Comparison of ENCODE assay signal across 18 cellular contexts in the genomic region with DNA sequence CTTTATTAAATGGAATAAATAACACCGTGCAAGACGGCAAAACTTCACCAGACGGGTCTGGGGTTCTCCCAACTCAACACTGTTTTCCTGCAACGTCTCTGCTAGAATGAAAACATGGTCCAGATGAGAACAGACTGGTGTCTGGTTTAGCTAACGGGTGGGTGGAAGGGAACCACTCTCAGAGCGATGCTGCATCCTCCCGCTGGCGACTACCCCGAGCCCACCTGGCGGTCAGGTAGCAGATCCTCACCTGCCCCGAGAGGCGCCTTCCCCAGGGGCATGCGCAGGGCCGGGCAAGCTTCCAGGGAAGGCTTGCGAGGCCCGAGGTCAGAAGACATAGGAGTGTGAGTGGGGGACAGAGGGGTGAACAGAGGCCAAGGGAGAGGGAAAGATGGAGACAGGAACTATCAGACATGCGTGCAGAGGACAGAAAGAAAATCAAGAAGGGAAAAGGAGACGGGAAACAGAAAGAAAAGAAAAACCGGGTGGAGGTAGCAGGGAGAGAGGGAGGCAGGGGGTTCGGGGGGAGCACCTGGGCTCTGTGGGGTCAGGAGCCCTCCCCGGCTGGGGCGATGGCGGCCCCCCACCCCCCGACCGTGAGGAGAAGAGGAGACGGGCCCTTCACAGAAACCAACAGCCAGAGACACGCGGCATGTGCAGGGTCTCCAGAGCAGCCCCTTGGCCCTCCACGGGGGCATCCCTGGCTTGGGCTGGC.
DNase-seq lines count a peak whose midpoint lies in the region; ATAC-seq, FAIRE-seq and TF ChIP-seq lines count a peak whose summit lies in the region.
"Had no signal": no experiment of that assay in that cellular context is flagged by ENCODE, and none has a peak within 500 bp of the region (broad histone marks: within the 10 kb centered on the region; RNA-seq: fewer than 3 reads in every experiment).

No MANE protein-coding gene starts in this region.

- H2BK15ac ChIP-seq in H9 (ENCODE audit: low read depth, low read length), result no peak overlapping the region

- peak overlapping the region; percentile 30 to 57 (median 40); a peak in 4 of 7 replicates for H3K27ac Mint-ChIP-seq in H9
- H3K27ac Mint-ChIP-seq in nephron, result peak overlapping the region; percentile 53 to 87 (median 68)
- H3K27ac Mint-ChIP-seq: naive thymus-derived CD8-positive, alpha-beta T cell; stimulated activated naive CD8-positive, alpha-beta T cell treated with anti-CD3 and anti-CD28 coated beads, Interleukin-15, Interleukin-2, amounts not matched to agents 100 ng/mL and 50 ng/mL, for 24 hours had no signal

- H3K9me3 Mint-ChIP-seq in H9, result 0 out of 5 replicates have a peak, but pooled peaks cover 0 to 4% of the 10 kb centered on the region in 2 experiments
- H3K9me3 Mint-ChIP-seq in nephron, result no peaks in the 10 kb centered on the region
- H3K9me3 Mint-ChIP-seq: CD8-positive, alpha-beta memory T cell; naive thymus-derived CD8-positive, alpha-beta T cell; stimulated activated naive CD8-positive, alpha-beta T cell treated with anti-CD3 and anti-CD28 coated beads, Interleukin-15, Interleukin-2, amounts not matched to agents 100 ng/mL and 50 ng/mL, for 24 hours had no signal

- no peak overlapping the region for H2AK5ac ChIP-seq in H9 (ENCODE audit: insufficient read length, low read length)

- H3K36me3 ChIP-seq in BLaER1 treated with 17β-estradiol and CSF1 and Interleukin-3, amounts not matched to agents 10 nM and 100 nM, result peaks cover 0 to 42% (median 27%) of the 10 kb centered on the region in 11 experiments; a peak in 18 of 22 replicates
- H3K36me3 ChIP-seq in heart left ventricle, result peaks cover 0 to 7% (median 0%) of the 10 kb centered on the region in 9 donors

- H3K4ac ChIP-seq in H9 (ENCODE audit: low read depth, low read length), result no peak overlapping the region

- no peak for TF ChIP-seq CTCF in H9 (conservative IDR thresholded peaks at IDR 0.05)
- no peak for TF ChIP-seq CTCF in heart left ventricle (IDR thresholded peaks at IDR 0.05)
- TF ChIP-seq CTCF in nephron (IDR thresholded peaks at IDR 0.05; ENCODE audit: unreplicated experiment in 3 of 3), result no peak

- peak overlapping the region; percentile 60 to 93 (median 87); a peak in 21 of 22 replicates for H3K4me2 ChIP-seq in BLaER1 treated with 17β-estradiol and CSF1 and Interleukin-3, amounts not matched to agents 10 nM and 100 nM
- H3K4me2 ChIP-seq in H9 (ENCODE audit: insufficient read depth, insufficient read length, low read length), result no peak overlapping the region

- H3K27me3 Mint-ChIP-seq in H9 (ENCODE audit: low read depth), result no peaks in the 10 kb centered on the region; the same call in 1 of the 2 replicates
- peaks cover 5% of the 10 kb centered on the region for H3K27me3 Mint-ChIP-seq in nephron (ENCODE audit: low read depth)
- H3K27me3 Mint-ChIP-seq: CD8-positive, alpha-beta memory T cell; naive thymus-derived CD8-positive, alpha-beta T cell; stimulated activated naive CD8-positive, alpha-beta T cell treated with anti-CD3 and anti-CD28 coated beads, Interleukin-15, Interleukin-2, amounts not matched to agents 100 ng/mL and 50 ng/mL, for 24 hours had no signal

- H3K18ac ChIP-seq in H9 (ENCODE audit: insufficient read length, low read depth, low read length), result no peak overlapping the region

- intact Hi-C loops in heart left ventricle (cut with DNase I), result no loop called here

- H3K27me3 ChIP-seq in BLaER1 treated with 17β-estradiol and CSF1 and Interleukin-3, amounts not matched to agents 10 nM and 100 nM, result peaks cover 0 to 69% (median 20%) of the 10 kb centered on the region in 11 experiments; a peak in 21 of 22 replicates
- H3K27me3 ChIP-seq in H9 (ENCODE audit: insufficient read depth, low read length) (no peaks in the 10 kb centered on the region), heart left ventricle (no peaks in the 10 kb centered on the region)
- H3K27me3 ChIP-seq: tibial artery had no signal

- no peak overlapping the region for H3T11ph ChIP-seq in H9 (ENCODE audit: low read length)

- H2BK5ac ChIP-seq in H9 (ENCODE audit: insufficient read length, low read length), result no peak overlapping the region

- H3K79me1 ChIP-seq in H9 (ENCODE audit: insufficient read depth, low read depth, low read length, poor library complexity, severe bottlenecking), result no peaks in the 10 kb centered on the region

- ATAC-seq in heart left ventricle (no peak), GM21786 (IDR thresholded peaks at IDR 0.05; ENCODE audit: unreplicated experiment) (no peak)
- no peak for ATAC-seq in activated CD4-positive, CD25-positive, alpha-beta regulatory T cell treated with anti-CD3 and anti-CD28 coated beads, Interleukin-2, amount 50 U/mL, for 24 hours
- ATAC-seq: naive thymus-derived CD8-positive, alpha-beta T cell had no signal

- H3K4me1 ChIP-seq in BLaER1 treated with 17β-estradiol and CSF1 and Interleukin-3, amounts not matched to agents 10 nM and 100 nM, result peaks cover 45 to 89% (median 82%) of the 10 kb centered on the region in 10 experiments
- H3K4me1 ChIP-seq in H9 (ENCODE audit: insufficient read depth, low read length) (no peaks in the 10 kb centered on the region), heart left ventricle (peaks cover 0 to 37% (median 8%) of the 10 kb centered on the region in 12 donors)
- H3K4me1 ChIP-seq: tibial artery had no signal

- TF ChIP-seq POLR2A in heart left ventricle (IDR thresholded peaks at IDR 0.05), result no peak

- DNase-seq in H9 (no peak), heart left ventricle (peak in 3 of 5 donors; percentile 23 to 48 (median 24)), HTR-8/SVneo (ENCODE audit: insufficient read length, low spot score) (no peak), SHP77 treated with DMSO at 0.1 percent for 48 hours (lab: John Stamatoyannopoulos, UW) (no peak)
- DNase-seq: activated CD4-positive, alpha-beta T cell treated with anti-CD3 and anti-CD28 coated beads for 4 hours; NCI-H1092 treated with DMSO at 0.1 percent for 48 hours; NCI-H1930; NCI-H2227 treated with DMSO at 0.1 percent for 48 hours had no signal

- H3K23me2 ChIP-seq in H9 (ENCODE audit: insufficient read length, low read depth, low read length, poor library complexity, severe bottlenecking), result peaks cover 4% of the 10 kb centered on the region

- H3K79me2 ChIP-seq in H9 (ENCODE audit: insufficient read depth, low read length), result no peaks in the 10 kb centered on the region

- H3K4me3 Mint-ChIP-seq in H9, result no peak overlapping the region
- no peak overlapping the region for H3K4me3 Mint-ChIP-seq in nephron
- H3K4me3 Mint-ChIP-seq: naive thymus-derived CD8-positive, alpha-beta T cell; stimulated activated naive CD8-positive, alpha-beta T cell treated with anti-CD3 and anti-CD28 coated beads, Interleukin-15, Interleukin-2, amounts not matched to agents 100 ng/mL and 50 ng/mL, for 24 hours had no signal

- no peak overlapping the region for H3K23ac ChIP-seq in H9 (ENCODE audit: insufficient read length, low read depth, low read length)

- H4K91ac ChIP-seq in H9 (ENCODE audit: insufficient read length, low read depth, low read length), result no peak overlapping the region

- no peak overlapping the region for H2BK120ac ChIP-seq in H9 (ENCODE audit: low read depth, low read length, poor library complexity, severe bottlenecking)

- no peak overlapping the region for H2BK12ac ChIP-seq in H9 (ENCODE audit: insufficient read length, low read depth, low read length)

- H2AFZ ChIP-seq in H9 (ENCODE audit: low read length), result no peak overlapping the region

- no peak overlapping the region for H4K5ac ChIP-seq in H9 (ENCODE audit: insufficient read length, low read depth, low read length)

- no peak overlapping the region for H2BK20ac ChIP-seq in H9 (ENCODE audit: low read depth, low read length, poor library complexity, severe bottlenecking)

- no peak overlapping the region for H3K14ac ChIP-seq in H9 (ENCODE audit: insufficient read depth, low read length)

- H3K56ac ChIP-seq in H9 (ENCODE audit: insufficient read length, low read depth, low read length), result no peak overlapping the region

- FAIRE-seq in HTR-8/SVneo (lab: Jason Lieb, UNC), result no peak
- FAIRE-seq: GM12891, GM19239 had no signal

- H4K8ac ChIP-seq in H9 (replicated peaks; ENCODE audit: insufficient read length, low read depth, low read length), result no peak overlapping the region

- H3K4me1 Mint-ChIP-seq in H9 (no peaks in the 10 kb centered on the region), nephron (peaks cover 36% of the 10 kb centered on the region)

- WGBS in H9 (ENCODE audit: extremely low coverage, insufficient read length, low lambda C conversion rate), result no CpG with 5 or more reads among the region's 29 CpGs
- WGBS in heart left ventricle, 4 donors, result 91 to 94% (median 93%) methylated on average over 29 of the region's 29 CpGs

- H3K4me3 ChIP-seq in BLaER1 treated with 17β-estradiol and CSF1 and Interleukin-3, amounts not matched to agents 10 nM and 100 nM, result no peak overlapping the region
- H3K4me3 ChIP-seq in heart left ventricle, result no peak overlapping the region
- H3K4me3 ChIP-seq: tibial artery had no signal

- H3K9me3 ChIP-seq in BLaER1 treated with 17β-estradiol and CSF1 and Interleukin-3, amounts not matched to agents 10 nM and 100 nM (replicated peaks in 1 of 11), result no peaks in the 10 kb centered on the region
- H3K9me3 ChIP-seq in H9 (ENCODE audit: control insufficient read depth, low read depth, low read length) (no peaks in the 10 kb centered on the region), heart left ventricle (no peaks in the 10 kb centered on the region)
- H3K9me3 ChIP-seq: tibial artery had no signal

- peaks cover 99 to 100% (median 100%) of the 10 kb centered on the region in 11 experiments for H4K20me1 ChIP-seq in BLaER1 treated with 17β-estradiol and CSF1 and Interleukin-3, amounts not matched to agents 10 nM and 100 nM
- no peaks in the 10 kb centered on the region for H4K20me1 ChIP-seq in H9 (ENCODE audit: control insufficient read depth, insufficient read depth, insufficient read length)

- H3K36me3 Mint-ChIP-seq in H9 (ENCODE audit: insufficient read depth in 1 of 3, low read depth in 3 of 3), result peaks cover 7 to 12% (median 9%) of the 10 kb centered on the region in 3 experiments; a peak in 4 of 7 replicates
- H3K36me3 Mint-ChIP-seq in nephron (ENCODE audit: low read depth), result peaks cover 4% of the 10 kb centered on the region

- no peak overlapping the region for H3K27ac ChIP-seq in BLaER1 treated with 17β-estradiol and CSF1 and Interleukin-3, amounts not matched to agents 10 nM and 100 nM
- H3K27ac ChIP-seq in H9 (ENCODE audit: insufficient read length, low read depth, low read length) (no peak overlapping the region), heart left ventricle (peak overlapping the region in 5 of 12 donors; percentile 81 to 97 (median 88))
- H3K27ac ChIP-seq: tibial artery had no signal

- no peak overlapping the region for H3K9ac ChIP-seq in BLaER1 treated with 17β-estradiol and CSF1 and Interleukin-3, amounts not matched to agents 10 nM and 100 nM
- H3K9ac ChIP-seq in H9 (ENCODE audit: extremely low read depth, insufficient read length, low read length), result no peak overlapping the region

Comparison
In these comparisons a context has a peak if more than half of its experiments do, and no peak if none do; other contexts are left out.
1. DNase-seq: peak in heart left ventricle (3 of 5); none in H9 (single experiment), HTR-8/SVneo (single experiment) and SHP77 treated with DMSO at 0.1 percent for 48 hours (single experiment).